23 cellular contexts compared by ENCODE assay signal in the genomic region with DNA sequence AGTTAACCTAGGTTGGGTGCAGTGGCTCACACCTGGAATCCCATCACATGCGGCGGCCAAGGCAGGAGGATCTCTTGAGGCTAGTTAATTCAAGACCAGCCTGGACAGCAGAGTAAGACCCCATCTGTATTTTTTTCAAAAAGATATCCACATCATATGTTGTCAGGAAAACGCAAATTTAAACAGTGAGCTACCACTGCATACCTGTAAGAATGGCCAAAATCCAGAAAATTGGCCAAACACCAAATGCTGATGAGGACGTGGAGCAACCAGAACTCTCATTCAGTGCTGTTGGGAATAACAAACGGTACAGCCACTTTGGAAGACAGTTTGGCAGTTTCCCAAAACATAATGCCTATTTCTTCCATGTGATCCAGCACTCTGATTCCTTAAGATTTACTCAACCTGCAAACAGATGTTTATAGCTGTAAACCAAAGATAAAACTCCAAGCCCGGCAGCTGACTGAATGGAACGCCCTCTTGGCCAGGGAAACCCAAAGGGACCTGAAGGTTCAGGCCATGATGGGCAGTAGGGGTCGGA. TPM values are rescaled to one million over a fixed set of nuclear protein-coding genes. Genes with fewer than 3 reads are reported as not detected.
DNase-seq lines count a peak whose midpoint lies in the region; ATAC-seq and TF ChIP-seq lines count a peak whose summit lies in the region.
"Had no signal": no experiment of that assay in that cellular context is flagged by ENCODE, and none has a peak within 500 bp of the region (broad histone marks: within the 10 kb centered on the region; RNA-seq: fewer than 3 reads in every experiment).

No MANE protein-coding gene starts in this region.

- TF ChIP-seq CTCF in fibroblast of lung (conservative IDR thresholded peaks at IDR 0.05 in 1 of 2, IDR thresholded peaks at IDR 0.05 in 1 of 2; ENCODE audit: low read depth in 1 of 2, low read length in 2 of 2) (no peak), osteocyte (IDR thresholded peaks at IDR 0.05) (no peak)

- peak overlapping the region; percentile 23 for H3K27ac Mint-ChIP-seq in osteocyte (ENCODE audit: unreplicated experiment)
- H3K27ac Mint-ChIP-seq: activated CD4-positive, alpha-beta memory T cell treated with anti-CD3 and anti-CD28 coated beads, Interleukin-2, amount 10 ng/mL, durations not matched to agents 7 days and 5 days; activated naive CD4-positive, alpha-beta T cell treated with anti-CD3 and anti-CD28 coated beads, Interleukin-2, amount 50 U/mL, for 24 hours; immature natural killer cell; progenitor cell of endocrine pancreas; T-helper 1 cell treated with Interleukin-12 subunit alpha and Interleukin-12 subunit beta and Interleukin-4 antibody, amounts not matched to agents 30 μg/mL and 1 μg/mL, for 36 hours had no signal

- peaks cover 3% of the 10 kb centered on the region for H3K36me3 Mint-ChIP-seq in osteocyte (ENCODE audit: unreplicated experiment)
- H3K36me3 Mint-ChIP-seq: immature natural killer cell had no signal

- no peaks in the 10 kb centered on the region for H3K36me3 ChIP-seq in fibroblast of lung (ENCODE audit: control insufficient read depth, insufficient read depth, low read length)
- H3K36me3 ChIP-seq: lower lobe of right lung, spleen, suprapubic skin, vagina had no signal

- H3K9me3 Mint-ChIP-seq in osteocyte (ENCODE audit: unreplicated experiment) = no peaks in the 10 kb centered on the region
- H3K9me3 Mint-ChIP-seq: activated CD4-positive, alpha-beta memory T cell treated with anti-CD3 and anti-CD28 coated beads, Interleukin-2, amount 10 ng/mL, durations not matched to agents 7 days and 5 days; activated naive CD4-positive, alpha-beta T cell treated with anti-CD3 and anti-CD28 coated beads, Interleukin-2, amount 50 U/mL, for 24 hours; immature natural killer cell; T-helper 1 cell treated with Interleukin-12 subunit alpha and Interleukin-12 subunit beta and Interleukin-4 antibody, amounts not matched to agents 30 μg/mL and 1 μg/mL, for 36 hours had no signal

- no peaks in the 10 kb centered on the region for H3K9me3 ChIP-seq in fibroblast of lung (ENCODE audit: control insufficient read depth, insufficient read depth, low read depth, low read length)
- H3K9me3 ChIP-seq: lower lobe of right lung, spleen, suprapubic skin, vagina had no signal

- no peak overlapping the region for H3K9ac ChIP-seq in fibroblast of lung (ENCODE audit: insufficient read depth, low read length)

- H3K4me1 ChIP-seq in fibroblast of lung (ENCODE audit: control insufficient read depth, extremely low read depth, insufficient read depth, low read length) = no peaks in the 10 kb centered on the region
- H3K4me1 ChIP-seq: lower lobe of right lung, spleen, suprapubic skin, vagina had no signal

- peaks cover 11% of the 10 kb centered on the region for H3K27me3 ChIP-seq in fibroblast of lung (ENCODE audit: control insufficient read depth, insufficient read depth, low read length)
- H3K27me3 ChIP-seq: spleen, suprapubic skin, vagina had no signal

- no peak overlapping the region for H3K4me3 Mint-ChIP-seq in osteocyte (ENCODE audit: unreplicated experiment)
- H3K4me3 Mint-ChIP-seq: activated CD4-positive, alpha-beta memory T cell treated with anti-CD3 and anti-CD28 coated beads, Interleukin-2, amount 10 ng/mL, durations not matched to agents 7 days and 5 days; activated naive CD4-positive, alpha-beta T cell treated with anti-CD3 and anti-CD28 coated beads, Interleukin-2, amount 50 U/mL, for 24 hours; immature natural killer cell; T-helper 1 cell treated with Interleukin-12 subunit alpha and Interleukin-12 subunit beta and Interleukin-4 antibody, amounts not matched to agents 30 μg/mL and 1 μg/mL, for 36 hours had no signal

- H2AFZ ChIP-seq in fibroblast of lung (ENCODE audit: low read length) = no peak overlapping the region

- no peaks in the 10 kb centered on the region for H3K79me2 ChIP-seq in fibroblast of lung (ENCODE audit: control insufficient read depth, insufficient read depth, low read length)

- H3K27ac ChIP-seq in fibroblast of lung (ENCODE audit: insufficient read depth, low read length) = no peak overlapping the region
- H3K27ac ChIP-seq: epithelial cell of prostate, lower lobe of right lung, spleen, suprapubic skin, vagina had no signal

- H3K4me2 ChIP-seq in fibroblast of lung (ENCODE audit: extremely low read depth, insufficient read depth, low read length) = no peak overlapping the region

- no peak overlapping the region for H3K4me3 ChIP-seq in fibroblast of lung (replicated peaks in 1 of 4; ENCODE audit: control extremely low read depth in 1 of 4, insufficient read depth in 1 of 4, low read depth in 3 of 4, low read length in 4 of 4)
- H3K4me3 ChIP-seq: lower lobe of right lung, spleen, suprapubic skin, vagina had no signal

- DNase-seq in EL (peak; percentile 54), M059J (ENCODE audit: low read depth) (peak; percentile 16), fibroblast of lung (ENCODE audit: low read depth in 2 of 2) (peak; percentile 45 to 65), osteocyte (ENCODE audit: extremely low spot score, unreplicated experiment) (no peak), DMS79 treated with DMSO at 0.1 percent for 48 hours (lab: John Stamatoyannopoulos, UW) (no peak)
- DNase-seq: activated CD4-positive, alpha-beta memory T cell treated with anti-CD3 and anti-CD28 coated beads, Interleukin-2, amount 10 ng/mL, durations not matched to agents 7 days and 5 days; activated T-cell treated with anti-CD3 and anti-CD28 coated beads, Interleukin-2, amount 50 U/mL, for 48 hours; C1 segment of cervical spinal cord; DMS153; immature natural killer cell; lower lobe of right lung; NCI-H2081; NCI-H69; SIG-M5; spleen had no signal

- H4K20me1 ChIP-seq in fibroblast of lung (ENCODE audit: control insufficient read depth, extremely low read depth, insufficient read depth, low read length) = no peaks in the 10 kb centered on the region

- no peaks in the 10 kb centered on the region for H3K27me3 Mint-ChIP-seq in osteocyte (ENCODE audit: unreplicated experiment)
- H3K27me3 Mint-ChIP-seq: activated naive CD4-positive, alpha-beta T cell treated with anti-CD3 and anti-CD28 coated beads, Interleukin-2, amount 50 U/mL, for 24 hours had no signal

- H3K4me1 Mint-ChIP-seq in osteocyte (ENCODE audit: unreplicated experiment) = peaks cover 40% of the 10 kb centered on the region
- H3K4me1 Mint-ChIP-seq: activated CD4-positive, alpha-beta memory T cell treated with anti-CD3 and anti-CD28 coated beads, Interleukin-2, amount 10 ng/mL, durations not matched to agents 7 days and 5 days; activated naive CD4-positive, alpha-beta T cell treated with anti-CD3 and anti-CD28 coated beads, Interleukin-2, amount 50 U/mL, for 24 hours; immature natural killer cell had no signal

- ATAC-seq in HG03097 (IDR thresholded peaks at IDR 0.05; ENCODE audit: low FRiP score, unreplicated experiment) (no peak), HG02642 (IDR thresholded peaks at IDR 0.05; ENCODE audit: poor library complexity, unreplicated experiment) (no peak)
- ATAC-seq: lower lobe of right lung had no signal

RNA-seq across cellular contexts. Expression of gene CEL, which starts 12.4 kb away (rescaled TPM):
- total RNA-seq in M059J (2014; rRNA removed; shearing (Covaris generic)) = 0.17 and 0.39 TPM in 2 replicates
- total RNA-seq in fibroblast of lung = under 0.01 and 0.33 TPM in 2 replicates
- 0.12 and 0.19 TPM in 2 replicates for polyA plus RNA-seq in fibroblast of lung
- polyA plus RNA-seq in fibroblast of lung (2012) = 0.23 and 0.43 TPM in 2 replicates
- not detected in 2 replicates for polyA minus RNA-seq in fibroblast of lung (ENCODE audit: low replicate concordance)
- 1.3 and 1.9 TPM in 2 replicates for total RNA-seq in osteocyte
- polyA plus RNA-seq: immature natural killer cell had no signal

RNA-seq across cellular contexts. Expression of gene GTF3C5, which starts 43.4 kb away (rescaled TPM):
- 53.7 and 81.1 TPM in 2 replicates for total RNA-seq in M059J (2014; rRNA removed; shearing (Covaris generic))
- total RNA-seq in fibroblast of lung (32.4 TPM in 2 replicates), osteocyte (60.7 and 65.1 TPM in 2 replicates)
- 32.2 and 44.1 TPM in 2 replicates for polyA plus RNA-seq in fibroblast of lung
- polyA plus RNA-seq in fibroblast of lung (2012) = 28.8 and 45.9 TPM in 2 replicates
- polyA minus RNA-seq in fibroblast of lung (ENCODE audit: low replicate concordance) = 86.4 and 156 TPM in 2 replicates

RNA-seq across cellular contexts. Expression of gene RALGDS, which starts 46.9 kb away (rescaled TPM):
- 6.1 and 11.8 TPM in 2 replicates for total RNA-seq in M059J (2014; rRNA removed; shearing (Covaris generic))
- total RNA-seq in fibroblast of lung (16.2 and 23.6 TPM in 2 replicates), osteocyte (35.1 and 38.4 TPM in 2 replicates)
- 16.6 and 22.4 TPM in 2 replicates for polyA plus RNA-seq in fibroblast of lung
- 10.6 and 15.5 TPM in 2 replicates for polyA plus RNA-seq in fibroblast of lung (2012)
- 16.8 and 18.8 TPM in 2 replicates for polyA minus RNA-seq in fibroblast of lung (ENCODE audit: low replicate concordance)

Comparison
In these comparisons a context has a peak if more than half of its experiments do, and no peak if none do; other contexts are left out.
1. DNase-seq: peak in EL (single experiment), M059J (single experiment) and fibroblast of lung (2 of 2); none in osteocyte (single experiment) and DMS79 treated with DMSO at 0.1 percent for 48 hours (single experiment).